Comparison of ENCODE assay signal across 19 cellular contexts in genomic region chr22:27258773-27259172, GRCh38.
A peak's percentile ranks its signal among the peaks of the same experiment; 100 is the strongest.
DNase-seq lines count a peak whose midpoint lies in the region; ATAC-seq and TF ChIP-seq lines count a peak whose summit lies in the region.
"Had no signal": no experiment of that assay in that cellular context is flagged by ENCODE, and none has a peak within 500 bp of the region (broad histone marks: within the 10 kb centered on the region; RNA-seq: fewer than 3 reads in every experiment).

No MANE protein-coding gene starts in this region.

- H3K4me2 ChIP-seq in Karpas-422 (ENCODE audit: low read depth, low read length, poor library complexity, severe bottlenecking): no peak overlapping the region
- H3K4me2 ChIP-seq in neuronal stem cell (ENCODE audit: insufficient read depth, low read length, poor library complexity, severe bottlenecking): peak overlapping the region; percentile 37
- H3K4me2 ChIP-seq: KMS-11 had no signal

- no peaks in the 10 kb centered on the region for H3K36me3 ChIP-seq in Karpas-422 (ENCODE audit: insufficient read depth, low read length)
- no peaks in the 10 kb centered on the region for H3K36me3 ChIP-seq in neuronal stem cell (replicated peaks in 1 of 2; ENCODE audit: control insufficient read depth in 2 of 2, insufficient read depth in 2 of 2, low read length in 2 of 2)

- no peak overlapping the region for H2BK12ac ChIP-seq in neuronal stem cell (ENCODE audit: low read length)

- peak overlapping the region in 1 of 5 experiments; percentile 33 for H3K4me3 Mint-ChIP-seq in brain

- H3K4me1 ChIP-seq in Karpas-422 (ENCODE audit: low read length) (no peaks in the 10 kb centered on the region), neuronal stem cell (ENCODE audit: control insufficient read depth in 2 of 2, insufficient read depth in 1 of 2, low read depth in 1 of 2, low read length in 2 of 2) (peaks cover 18 to 20% of the 10 kb centered on the region in 2 donors)

- H4K20me1 ChIP-seq in Karpas-422 (ENCODE audit: insufficient read depth, low read depth, low read length): no peaks in the 10 kb centered on the region

- ATAC-seq in left lobe of liver: no peak
- no peak for ATAC-seq in GM18909 (IDR thresholded peaks at IDR 0.05; ENCODE audit: poor library complexity, unreplicated experiment)

- no peak overlapping the region for H3K14ac ChIP-seq in neuronal stem cell (ENCODE audit: low read length)

- peak overlapping the region; percentile 46 for H2BK5ac ChIP-seq in neuronal stem cell (ENCODE audit: low read length)

- H2BK15ac ChIP-seq in neuronal stem cell (ENCODE audit: low read length): peak overlapping the region; percentile 53

- H3K27ac ChIP-seq in Karpas-422 (ENCODE audit: low read length): no peak overlapping the region
- no peak overlapping the region for H3K27ac ChIP-seq in neuronal stem cell (replicated peaks; ENCODE audit: low read length)
- H3K27ac ChIP-seq: 22Rv1, GM23248, KMS-11 had no signal

- H3K23ac ChIP-seq in neuronal stem cell (ENCODE audit: low read depth, low read length, poor library complexity): no peak overlapping the region

- H3K27me3 Mint-ChIP-seq in brain: peaks cover 10% of the 10 kb centered on the region

- H3K9ac ChIP-seq in Karpas-422 (ENCODE audit: low read length) (no peak overlapping the region), neuronal stem cell (ENCODE audit: low read depth, low read length, poor library complexity) (no peak overlapping the region)
- H3K9ac ChIP-seq: GM23248, KMS-11 had no signal

- H2AFZ ChIP-seq in Karpas-422 (ENCODE audit: low read length): no peak overlapping the region
- H2AFZ ChIP-seq in neuronal stem cell (ENCODE audit: low read length): peak overlapping the region; percentile 71
- H2AFZ ChIP-seq: GM23248 had no signal

- H3K36me3 Mint-ChIP-seq in brain: peaks cover 10% of the 10 kb centered on the region

- H3K9me3 Mint-ChIP-seq in brain: peaks cover 11 to 38% (median 25%) of the 10 kb centered on the region in 5 experiments

- H4K8ac ChIP-seq in neuronal stem cell (ENCODE audit: low read depth, low read length): no peak overlapping the region

- H3K79me2 ChIP-seq in Karpas-422 (ENCODE audit: low read length): no peaks in the 10 kb centered on the region

- peak; percentile 37 for DNase-seq in DMS153 (lab: John Stamatoyannopoulos, UW)
- DNase-seq in DMS153 treated with DMSO at 0.1 percent for 48 hours (lab: John Stamatoyannopoulos, UW; ENCODE audit: unreplicated experiment): no peak
- DNase-seq in Karpas-422: peak; percentile 45
- DNase-seq in neuronal stem cell (ENCODE audit: low spot score): no peak
- DNase-seq in left lobe of liver (ENCODE audit: low spot score): no peak
- DNase-seq in T-helper 1 cell: no peak
- DNase-seq: DMS79 treated with DMSO at 0.1 percent for 48 hours, GM23248, MM.1S, NCI-H1417, NCI-H2029, NCI-H226, NCI-H526 treated with DMSO at 0.1 percent for 48 hours, SIG-M5, SW 1271 had no signal

- H3K9me2 ChIP-seq in Karpas-422 (replicated peaks; ENCODE audit: insufficient read depth, low read length): no peaks in the 10 kb centered on the region

- H3K27ac Mint-ChIP-seq in brain: peak overlapping the region; percentile 43 to 98 (median 94)

- peaks cover 54% of the 10 kb centered on the region for H3K4me1 Mint-ChIP-seq in brain

- H2AK5ac ChIP-seq in neuronal stem cell (ENCODE audit: low read depth, low read length): peak overlapping the region; percentile 85

- H3K27me3 ChIP-seq in Karpas-422 (ENCODE audit: low read length): peaks cover 4% of the 10 kb centered on the region; the same call in 1 of the 2 replicates
- no peaks in the 10 kb centered on the region for H3K27me3 ChIP-seq in neuronal stem cell (ENCODE audit: control insufficient read depth in 3 of 3, insufficient read depth in 3 of 3, low read depth in 1 of 3, low read length in 3 of 3)

- peak overlapping the region; percentile 90 for H3K18ac ChIP-seq in neuronal stem cell (ENCODE audit: low read length)

- peak overlapping the region; percentile 74 for H2BK120ac ChIP-seq in neuronal stem cell (ENCODE audit: low read depth, low read length)

- H3K79me1 ChIP-seq in neuronal stem cell (ENCODE audit: low read depth, low read length): no peaks in the 10 kb centered on the region

- H3K4ac ChIP-seq in neuronal stem cell (ENCODE audit: low read length): no peak overlapping the region

- H3K4me3 ChIP-seq in Karpas-422 (ENCODE audit: low read length) (no peak overlapping the region), neuronal stem cell (ENCODE audit: low read length in 2 of 2) (no peak overlapping the region)
- H3K4me3 ChIP-seq: GM23248 had no signal

- H4K91ac ChIP-seq in neuronal stem cell (ENCODE audit: low read depth, low read length, poor library complexity): peak overlapping the region; percentile 42

- H3K9me3 ChIP-seq in Karpas-422 (ENCODE audit: low read length) (peaks cover 7% of the 10 kb centered on the region), neuronal stem cell (replicated peaks in 1 of 2; ENCODE audit: control insufficient read depth in 2 of 2, insufficient read depth in 1 of 2, low read depth in 1 of 2, low read length in 2 of 2) (peaks cover 5 to 16% of the 10 kb centered on the region in 2 donors)

- WGBS in neuronal stem cell (ENCODE audit: extremely low coverage in 2 of 2, insufficient read length in 2 of 2, insufficient replicate concordance in 1 of 2), 2 donors: no CpG with 5 or more reads among the region's 8 CpGs

- TF ChIP-seq CTCF in brain (conservative IDR thresholded peaks at IDR 0.05): no peak

Comparison
In these comparisons a context has a peak if more than half of its experiments do, and no peak if none do; other contexts are left out.
1. DNase-seq: peak in DMS153 (single experiment) and Karpas-422 (single experiment); none in DMS153 treated with DMSO at 0.1 percent for 48 hours (single experiment), neuronal stem cell (single experiment), left lobe of liver (single experiment) and T-helper 1 cell (0 of 5).